ENCODE assay signal across 1 cellular context in genomic region chr1:196660272-196660671, GRCh38.
TF ChIP-seq lines count a peak whose summit lies in the region.

No MANE protein-coding gene starts in this region.

TF ChIP-seq in HCT116, 20 proteins besides CTCF, POLR2A, EP300 and RAD21:
- no peak for TF ChIP-seq REST (IDR thresholded peaks at IDR 0.05; ENCODE audit: low read depth)
- no peak for TF ChIP-seq TCF7L2 (IDR thresholded peaks at IDR 0.05; ENCODE audit: borderline replicate concordance, extremely low read depth, insufficient read depth, insufficient read length)
- TF ChIP-seq ZFX (IDR thresholded peaks at IDR 0.05) = no peak
- TF ChIP-seq CBX3 (IDR thresholded peaks at IDR 0.05; ENCODE audit: low read depth) = no peak
- no peak for TF ChIP-seq SP1 (IDR thresholded peaks at IDR 0.05; ENCODE audit: low read depth)
- TF ChIP-seq ATF3 (IDR thresholded peaks at IDR 0.05) = no peak
- TF ChIP-seq EZH2 (IDR thresholded peaks at IDR 0.05) = no peak
- no peak for TF ChIP-seq JUND (IDR thresholded peaks at IDR 0.05)
- TF ChIP-seq POLR2AphosphoS5 (IDR thresholded peaks at IDR 0.05; ENCODE audit: low read depth, low read length) = no peak
- TF ChIP-seq EGR1 (IDR thresholded peaks at IDR 0.05; ENCODE audit: low read depth) = no peak
- TF ChIP-seq MAX (IDR thresholded peaks at IDR 0.05) = no peak
- TF ChIP-seq EZH2phosphoT487 (IDR thresholded peaks at IDR 0.05; ENCODE audit: borderline replicate concordance) = no peak
